15 cellular contexts compared by ENCODE assay signal in genomic region chr1:32198237-32199042, GRCh38. TPM values are rescaled to one million over a fixed set of nuclear protein-coding genes. Genes with fewer than 3 reads are reported as not detected.
DNase-seq lines count a peak whose midpoint lies in the region; ATAC-seq, FAIRE-seq and TF ChIP-seq lines count a peak whose summit lies in the region.
"Had no signal": no experiment of that assay in that cellular context is flagged by ENCODE, and none has a peak within 500 bp of the region (broad histone marks: within the 10 kb centered on the region; RNA-seq: fewer than 3 reads in every experiment).

No MANE protein-coding gene starts in this region.

- dilution Hi-C loops in endothelial cell of umbilical vein (cut with MboI; ENCODE audit: extremely low pct_ligation_motif_present, low sequenced_read_pairs): no loop called here

- H3K9me3 Mint-ChIP-seq in activated naive CD4-positive, alpha-beta T cell treated with anti-CD3 and anti-CD28 coated beads, Interleukin-2, amount 50 U/mL, for 24 hours: no peaks in the 10 kb centered on the region
- H3K9me3 Mint-ChIP-seq in T-cell: no peaks in the 10 kb centered on the region
- H3K9me3 Mint-ChIP-seq in stimulated activated memory B cell treated with anti-CD40 and anti-IgM and Interleukin-4, amounts not matched to agents 10 μg/mL and 1 μg/mL and 100 μg/mL, for 72 hours: no peaks in the 10 kb centered on the region

- no peak for FAIRE-seq in endothelial cell of umbilical vein (lab: Jason Lieb, UNC)

- no peaks in the 10 kb centered on the region for H4K20me1 ChIP-seq in endothelial cell of umbilical vein (replicated peaks; ENCODE audit: control insufficient read depth, extremely low read depth, insufficient read depth, low read length)

- no peak overlapping the region for H3K9ac ChIP-seq in endothelial cell of umbilical vein (replicated peaks; ENCODE audit: extremely low read depth, insufficient read depth, low read length)

- no peak overlapping the region for H3K27ac Mint-ChIP-seq in activated naive CD4-positive, alpha-beta T cell treated with anti-CD3 and anti-CD28 coated beads, Interleukin-2, amount 50 U/mL, for 24 hours
- H3K27ac Mint-ChIP-seq in T-cell: peak overlapping the region; percentile 28 to 68
- peak overlapping the region; percentile 75 for H3K27ac Mint-ChIP-seq in stimulated activated memory B cell treated with anti-CD40 and anti-IgM and Interleukin-4, amounts not matched to agents 10 μg/mL and 1 μg/mL and 100 μg/mL, for 72 hours

- CTCF ChIA-PET in T-cell (lab: Charles Lee): interaction anchor here in 1 of 2 donors (0.6 to 0.7 kb wide), 2 partner anchors 91 to 466 kb away, joined by 3 to 4 read pairs; partner anchors contain the start of gene KPNA6
- CTCF ChIA-PET in endothelial cell of umbilical vein (lab: Charles Lee): interaction anchor here (0.9 kb wide), 1 partner anchor 9 kb away, joined by 3 read pairs; no protein-coding TSS in a partner anchor

- H3K79me2 ChIP-seq in endothelial cell of umbilical vein (ENCODE audit: control insufficient read depth, insufficient read depth, low read length): no peaks in the 10 kb centered on the region

- TF ChIP-seq POLR2A in endothelial cell of umbilical vein (IDR thresholded peaks at IDR 0.05; ENCODE audit: low read depth, low read length): no peak

- BruUV-seq in endothelial cell of umbilical vein (replicated peaks; lab: Mats Ljungman, UMichigan): no TSS peak

- DNase-seq in activated naive CD4-positive, alpha-beta T cell treated with Interleukin-2 at 50 U/mL for 16 hours: no peak
- DNase-seq in T-cell: no peak
- DNase-seq in endothelial cell of umbilical vein (ENCODE audit: low read depth, low spot score): no peak
- no peak for DNase-seq in NCI-H2171 (lab: John Stamatoyannopoulos, UW)
- DNase-seq in mesenteric fat pad (ENCODE audit: low spot score): no peak
- no peak for DNase-seq in LoVo (ENCODE audit: low spot score)
- DNase-seq: activated effector memory CD4-positive, alpha-beta T cell treated with anti-CD3 and anti-CD28 coated beads, Interleukin-2, amount 50 U/mL, for 16 hours; EL; mesenchymal stem cell; NCI-H526; stimulated activated CD4-positive, alpha-beta T cell treated with anti-CD3 and anti-CD28 coated beads, Interleukin-4, amount 100 ng/mL, for 1 hour; stomach had no signal

- H2AFZ ChIP-seq in endothelial cell of umbilical vein (ENCODE audit: low read depth, low read length): no peak overlapping the region

- H3K36me3 ChIP-seq in endothelial cell of umbilical vein (ENCODE audit: control insufficient read depth in 2 of 2, extremely low read depth in 1 of 2, insufficient read depth in 2 of 2, low read length in 2 of 2): peaks cover 17 to 32% of the 10 kb centered on the region in 2 experiments

- H3K4me3 Mint-ChIP-seq in activated naive CD4-positive, alpha-beta T cell treated with anti-CD3 and anti-CD28 coated beads, Interleukin-2, amount 50 U/mL, for 24 hours: peak overlapping the region; percentile 41
- no peak overlapping the region for H3K4me3 Mint-ChIP-seq in T-cell
- peak overlapping the region; percentile 52 for H3K4me3 Mint-ChIP-seq in stimulated activated memory B cell treated with anti-CD40 and anti-IgM and Interleukin-4, amounts not matched to agents 10 μg/mL and 1 μg/mL and 100 μg/mL, for 72 hours

- no peaks in the 10 kb centered on the region for H3K27me3 ChIP-seq in endothelial cell of umbilical vein (ENCODE audit: control insufficient read depth in 2 of 2, insufficient read depth in 2 of 2, low read length in 2 of 2)
- H3K27me3 ChIP-seq: stomach had no signal

- no peak overlapping the region for H3K4me3 ChIP-seq in endothelial cell of umbilical vein (replicated peaks in 1 of 3; ENCODE audit: insufficient read depth in 1 of 3, low read depth in 1 of 3, low read length in 3 of 3)
- H3K4me3 ChIP-seq: stomach had no signal

- peaks cover 7% of the 10 kb centered on the region for H3K36me3 Mint-ChIP-seq in activated naive CD4-positive, alpha-beta T cell treated with anti-CD3 and anti-CD28 coated beads, Interleukin-2, amount 50 U/mL, for 24 hours
- H3K36me3 Mint-ChIP-seq in T-cell: peaks cover 23% of the 10 kb centered on the region
- peaks cover 60% of the 10 kb centered on the region for H3K36me3 Mint-ChIP-seq in stimulated activated memory B cell treated with anti-CD40 and anti-IgM and Interleukin-4, amounts not matched to agents 10 μg/mL and 1 μg/mL and 100 μg/mL, for 72 hours

- H3K9me1 ChIP-seq in endothelial cell of umbilical vein (replicated peaks; ENCODE audit: control insufficient read depth, extremely low read depth, insufficient read depth, low read length): no peaks in the 10 kb centered on the region

- no peaks in the 10 kb centered on the region for H3K9me3 ChIP-seq in endothelial cell of umbilical vein (replicated peaks; ENCODE audit: control insufficient read depth, insufficient read depth, low read length)
- H3K9me3 ChIP-seq: stomach had no signal

- POLR2A ChIA-PET in T-cell (lab: Charles Lee) (interaction anchor here (0.6 to 0.7 kb wide), 4 partner anchors 52 to 146 kb away, joined by 3 to 6 read pairs (median 4); partner anchors contain the start of gene TMEM39B (in 1 of the 2)), endothelial cell of umbilical vein (lab: Charles Lee) (no interaction called here)

- no peak overlapping the region for H3K27ac ChIP-seq in endothelial cell of umbilical vein (ENCODE audit: insufficient read depth, low read depth, low read length)

- H3K4me1 ChIP-seq in endothelial cell of umbilical vein (ENCODE audit: control insufficient read depth, extremely low read depth, insufficient read depth, low read length): peaks cover 12% of the 10 kb centered on the region

- intact Hi-C loops in endothelial cell of umbilical vein (cut with micrococcal nuclease): no loop called here

- H3K4me2 ChIP-seq in endothelial cell of umbilical vein (ENCODE audit: insufficient read depth, low read length): no peak overlapping the region

- peaks cover 77% of the 10 kb centered on the region for H3K4me1 Mint-ChIP-seq in activated naive CD4-positive, alpha-beta T cell treated with anti-CD3 and anti-CD28 coated beads, Interleukin-2, amount 50 U/mL, for 24 hours
- H3K4me1 Mint-ChIP-seq in T-cell: peaks cover 66 to 78% (median 68%) of the 10 kb centered on the region in 3 donors
- H3K4me1 Mint-ChIP-seq in stimulated activated memory B cell treated with anti-CD40 and anti-IgM and Interleukin-4, amounts not matched to agents 10 μg/mL and 1 μg/mL and 100 μg/mL, for 72 hours: peaks cover 68% of the 10 kb centered on the region

- TF ChIP-seq CTCF in endothelial cell of umbilical vein (IDR thresholded peaks at IDR 0.05; ENCODE audit: extremely low read depth in 1 of 2, insufficient read depth in 1 of 2, low read depth in 1 of 2, low read length in 2 of 2): no peak

- ATAC-seq in T-cell (replicated peaks in 1 of 4): no peak
- ATAC-seq in stimulated activated memory B cell treated with anti-CD40 and anti-IgM and Interleukin-4, amounts not matched to agents 10 μg/mL and 1 μg/mL and 100 μg/mL, for 72 hours: no peak
- ATAC-seq: Right ventricle myocardium inferior had no signal

- H3K27me3 Mint-ChIP-seq in activated naive CD4-positive, alpha-beta T cell treated with anti-CD3 and anti-CD28 coated beads, Interleukin-2, amount 50 U/mL, for 24 hours: no peaks in the 10 kb centered on the region
- no peaks in the 10 kb centered on the region for H3K27me3 Mint-ChIP-seq in T-cell
- no peaks in the 10 kb centered on the region for H3K27me3 Mint-ChIP-seq in stimulated activated memory B cell treated with anti-CD40 and anti-IgM and Interleukin-4, amounts not matched to agents 10 μg/mL and 1 μg/mL and 100 μg/mL, for 72 hours

RNA-seq across cellular contexts. Expression of gene CCDC28B, which starts 2.0 kb away (rescaled TPM):
- 1 to 10 TPM; 6.5 to 9.0 (median 6.8) TPM for total RNA-seq in T-cell
- total RNA-seq in endothelial cell of umbilical vein: 12.0 and 15.3 TPM in 2 replicates
- polyA plus RNA-seq in endothelial cell of umbilical vein: 14.8 and 19.1 TPM in 2 replicates
- polyA plus RNA-seq in endothelial cell of umbilical vein (2011; cell fraction: cytosol; rRNA removed): 15.1 and 21.3 TPM in 2 replicates
- polyA plus RNA-seq in endothelial cell of umbilical vein (2011; cell fraction: nucleus; rRNA removed): 7.9 and 8.0 TPM in 2 replicates
- polyA plus RNA-seq in endothelial cell of umbilical vein (2012): 13.4 and 15.7 TPM in 2 replicates
- 8.3 and 10.1 TPM in 2 replicates for polyA minus RNA-seq in endothelial cell of umbilical vein
- not detected for polyA minus RNA-seq in endothelial cell of umbilical vein (2011; cell fraction: cytosol; rRNA and poly(A)+ RNA removed)
- 1.1 and 3.2 TPM in 2 replicates for polyA minus RNA-seq in endothelial cell of umbilical vein (2011; cell fraction: nucleus; rRNA and poly(A)+ RNA removed)
- total RNA-seq in mesenteric fat pad: 3.5 TPM

RNA-seq across cellular contexts. Expression of gene IQCC, which starts 7.0 kb away (rescaled TPM):
- total RNA-seq in T-cell (1 to 10 TPM; 1.3 to 3.6 (median 2.3) TPM), endothelial cell of umbilical vein (1.8 and 2.2 TPM in 2 replicates), mesenteric fat pad (0.67 TPM)
- polyA plus RNA-seq in endothelial cell of umbilical vein: 1.1 and 1.3 TPM in 2 replicates
- polyA plus RNA-seq in endothelial cell of umbilical vein (2011; cell fraction: cytosol; rRNA removed): 1.2 and 1.4 TPM in 2 replicates
- 1.8 and 2.0 TPM in 2 replicates for polyA plus RNA-seq in endothelial cell of umbilical vein (2011; cell fraction: nucleus; rRNA removed)
- polyA plus RNA-seq in endothelial cell of umbilical vein (2012): 1.0 and 1.2 TPM in 2 replicates
- polyA minus RNA-seq in endothelial cell of umbilical vein: 0.63 and 1.9 TPM in 2 replicates
- polyA minus RNA-seq in endothelial cell of umbilical vein (2011; cell fraction: cytosol; rRNA and poly(A)+ RNA removed): 4.3 TPM
- 0.82 and 1.3 TPM in 2 replicates for polyA minus RNA-seq in endothelial cell of umbilical vein (2011; cell fraction: nucleus; rRNA and poly(A)+ RNA removed)

RNA-seq across cellular contexts. Expression of gene DCDC2B, which starts 10.4 kb away (rescaled TPM):
- total RNA-seq in T-cell (under 1 TPM in 1 of 5 donors, not detected in 4; 0.18 TPM), endothelial cell of umbilical vein (not detected in 2 replicates), mesenteric fat pad (not detected)
- not detected in 2 replicates for polyA plus RNA-seq in endothelial cell of umbilical vein
- not detected in 2 replicates for polyA plus RNA-seq in endothelial cell of umbilical vein (2011; cell fraction: cytosol; rRNA removed)
- polyA plus RNA-seq in endothelial cell of umbilical vein (2011; cell fraction: nucleus; rRNA removed): not detected in 2 replicates
- 0.12 TPM in 1 of 2 replicates, not detected in the other for polyA plus RNA-seq in endothelial cell of umbilical vein (2012)
- not detected in 2 replicates for polyA minus RNA-seq in endothelial cell of umbilical vein
- not detected for polyA minus RNA-seq in endothelial cell of umbilical vein (2011; cell fraction: cytosol; rRNA and poly(A)+ RNA removed)
- 0.24 TPM in 1 of 2 replicates, not detected in the other for polyA minus RNA-seq in endothelial cell of umbilical vein (2011; cell fraction: nucleus; rRNA and poly(A)+ RNA removed)
- total RNA-seq: Right ventricle myocardium inferior, stomach had no signal
- polyA plus RNA-seq: stomach had no signal

RNA-seq across cellular contexts. Expression of gene TXLNA, which starts 19.0 kb away (rescaled TPM):
- total RNA-seq in T-cell: 10 to 100 TPM; 25.3 to 47.7 (median 43.8) TPM
- 64.3 and 69.4 TPM in 2 replicates for total RNA-seq in endothelial cell of umbilical vein
- 41.8 and 44.6 TPM in 2 replicates for polyA plus RNA-seq in endothelial cell of umbilical vein
- 38.8 and 39.7 TPM in 2 replicates for polyA plus RNA-seq in endothelial cell of umbilical vein (2011; cell fraction: cytosol; rRNA removed)
- 54.9 and 57.9 TPM in 2 replicates for polyA plus RNA-seq in endothelial cell of umbilical vein (2011; cell fraction: nucleus; rRNA removed)
- polyA plus RNA-seq in endothelial cell of umbilical vein (2012): 27.5 and 29.5 TPM in 2 replicates
- polyA minus RNA-seq in endothelial cell of umbilical vein: 64.5 and 73.1 TPM in 2 replicates
- polyA minus RNA-seq in endothelial cell of umbilical vein (2011; cell fraction: cytosol; rRNA and poly(A)+ RNA removed): 22.0 TPM
- polyA minus RNA-seq in endothelial cell of umbilical vein (2011; cell fraction: nucleus; rRNA and poly(A)+ RNA removed): 18.5 and 23.3 TPM in 2 replicates
- total RNA-seq in mesenteric fat pad: 54.5 TPM

RNA-seq across cellular contexts. Expression of gene TMEM234, which starts 23.7 kb away (rescaled TPM):
- total RNA-seq in T-cell (10 to 100 TPM; 14.0 to 29.6 (median 26.0) TPM), endothelial cell of umbilical vein (15.7 and 20.7 TPM in 2 replicates), mesenteric fat pad (18.4 TPM)
- 21.3 and 23.2 TPM in 2 replicates for polyA plus RNA-seq in endothelial cell of umbilical vein
- 15.7 and 18.1 TPM in 2 replicates for polyA plus RNA-seq in endothelial cell of umbilical vein (2011; cell fraction: cytosol; rRNA removed)
- 68.7 and 93.2 TPM in 2 replicates for polyA plus RNA-seq in endothelial cell of umbilical vein (2011; cell fraction: nucleus; rRNA removed)
- polyA plus RNA-seq in endothelial cell of umbilical vein (2012): 12.0 and 14.8 TPM in 2 replicates
- 30.8 and 31.6 TPM in 2 replicates for polyA minus RNA-seq in endothelial cell of umbilical vein
- polyA minus RNA-seq in endothelial cell of umbilical vein (2011; cell fraction: cytosol; rRNA and poly(A)+ RNA removed): 5.2 TPM
- polyA minus RNA-seq in endothelial cell of umbilical vein (2011; cell fraction: nucleus; rRNA and poly(A)+ RNA removed): 34.2 and 37.8 TPM in 2 replicates

Comparison
In these comparisons a context has a peak if more than half of its experiments do, and no peak if none do; other contexts are left out.
1. H3K4me3 Mint-ChIP-seq: peak in activated naive CD4-positive, alpha-beta T cell treated with anti-CD3 and anti-CD28 coated beads, Interleukin-2, amount 50 U/mL, for 24 hours (single experiment) and stimulated activated memory B cell treated with anti-CD40 and anti-IgM and Interleukin-4, amounts not matched to agents 10 μg/mL and 1 μg/mL and 100 μg/mL, for 72 hours (single experiment); none in T-cell (0 of 3).